ENCODE assay signal across 28 cellular contexts in the genomic region with DNA sequence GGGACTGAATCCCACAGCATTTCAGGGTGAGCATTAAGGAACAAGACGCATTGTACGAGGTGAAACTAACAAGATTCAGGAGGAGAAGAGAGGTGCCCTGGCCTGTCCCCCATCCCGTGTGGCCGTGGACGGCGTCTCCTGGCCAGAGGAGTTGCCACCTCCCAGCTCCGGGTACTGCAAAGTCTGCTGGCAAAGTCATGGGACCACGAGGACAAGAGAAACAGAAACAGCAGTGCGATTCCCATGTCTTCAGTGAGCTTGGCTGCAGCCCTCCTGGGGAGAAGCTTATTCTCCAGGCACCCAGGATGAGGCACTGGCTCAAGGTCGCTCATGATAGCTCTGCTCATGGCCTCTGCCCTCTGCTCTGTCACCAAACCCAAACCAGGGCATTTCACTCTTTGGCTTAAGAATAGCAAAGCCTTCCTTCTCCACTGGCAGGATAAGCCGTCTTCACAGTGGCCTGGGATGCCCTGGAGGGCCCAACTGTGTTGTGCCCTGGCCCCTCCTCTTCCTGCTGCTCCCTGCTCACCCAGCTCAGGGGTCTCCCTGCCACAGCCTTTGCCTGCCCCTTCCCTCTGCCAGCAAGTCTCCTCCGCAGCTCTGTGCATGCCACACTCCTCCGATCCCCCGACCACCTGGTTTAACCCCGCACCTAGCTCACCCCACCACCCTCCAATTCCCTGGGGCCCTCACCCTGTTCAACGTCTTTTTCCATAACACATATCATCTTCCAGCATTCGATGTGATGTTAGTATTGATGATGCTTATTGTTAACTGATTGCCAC.
DNase-seq lines count a peak whose midpoint lies in the region; ATAC-seq and TF ChIP-seq lines count a peak whose summit lies in the region.
"Had no signal": no experiment of that assay in that cellular context is flagged by ENCODE, and none has a peak within 500 bp of the region (broad histone marks: within the 10 kb centered on the region; RNA-seq: fewer than 3 reads in every experiment).

No MANE protein-coding gene starts in this region.

- H3K4me3 ChIP-seq in Panc1 (ENCODE audit: low read depth in 2 of 2, low read length in 2 of 2), result no peak overlapping the region
- H3K4me3 ChIP-seq in smooth muscle cell, result no peak overlapping the region
- no peak overlapping the region for H3K4me3 ChIP-seq in mesendoderm (ENCODE audit: low read length)
- H3K4me3 ChIP-seq: left lung, prostate gland, SJSA1 had no signal

- TF ChIP-seq CTCF in Panc1 (IDR thresholded peaks at IDR 0.05) (no peak), smooth muscle cell (IDR thresholded peaks at IDR 0.05; ENCODE audit: borderline replicate concordance, insufficient read depth, poor library complexity, severe bottlenecking) (no peak), osteocyte (IDR thresholded peaks at IDR 0.05) (no peak)

- no peak overlapping the region for H3K4ac ChIP-seq in mesendoderm (ENCODE audit: low read depth, low read length)

- 93% methylated on average over 17 of the region's 17 CpGs for WGBS in smooth muscle cell (ENCODE audit: low lambda C conversion rate)
- WGBS in mesendoderm (ENCODE audit: extremely low coverage, insufficient coverage, low lambda C conversion rate), result no CpG with 5 or more reads among the region's 17 CpGs

- H3K18ac ChIP-seq in mesendoderm (ENCODE audit: low read length), result no peak overlapping the region

- H2BK120ac ChIP-seq in mesendoderm (ENCODE audit: low read depth, low read length), result no peak overlapping the region

- ATAC-seq in Panc1, result no peak
- ATAC-seq: activated T-cell treated with anti-CD3 and anti-CD28 coated beads, Interleukin-2, amount 50 U/mL, for 72 hours; HCT116; left lung; stimulated activated effector memory CD8-positive, alpha-beta T cell treated with anti-CD3 and anti-CD28 coated beads, Interleukin-12 subunit alpha, Interleukin-12 subunit beta, amount 100 ng/mL, for 72 hours had no signal

- H3K4me1 Mint-ChIP-seq in osteocyte (ENCODE audit: unreplicated experiment), result peaks cover 21% of the 10 kb centered on the region
- H3K4me1 Mint-ChIP-seq: mesothelial cell of epicardium; stimulated activated effector memory CD8-positive, alpha-beta T cell treated with anti-CD3 and anti-CD28 coated beads, Interleukin-12 subunit alpha, Interleukin-12 subunit beta, amount 100 ng/mL, for 72 hours had no signal

- H3K4me1 ChIP-seq in Panc1 (ENCODE audit: control insufficient read depth, insufficient read depth, low read length) (peaks cover 41% of the 10 kb centered on the region), smooth muscle cell (ENCODE audit: low read depth) (peaks cover under 1% of the 10 kb centered on the region), mesendoderm (ENCODE audit: control insufficient read depth, low read depth, low read length) (no peaks in the 10 kb centered on the region)
- H3K4me1 ChIP-seq: prostate gland had no signal

- BruUV-seq in Panc1 (replicated peaks; lab: Mats Ljungman, UMichigan), result no TSS peak

- no peak overlapping the region for H3K56ac ChIP-seq in mesendoderm (ENCODE audit: low read length)

- no peak overlapping the region for H4K5ac ChIP-seq in mesendoderm (ENCODE audit: low read length)

- H3K27me3 Mint-ChIP-seq in osteocyte (ENCODE audit: unreplicated experiment), result no peaks in the 10 kb centered on the region
- H3K27me3 Mint-ChIP-seq: brain had no signal

- H3K79me2 ChIP-seq in smooth muscle cell (ENCODE audit: low read depth), result no peaks in the 10 kb centered on the region
- H3K79me2 ChIP-seq in mesendoderm (ENCODE audit: control insufficient read depth, insufficient read depth, low read length), result no peaks in the 10 kb centered on the region

- H3K23ac ChIP-seq in mesendoderm (ENCODE audit: low read length), result no peak overlapping the region

- POLR2A ChIA-PET in Panc1 (lab: Charles Lee), result interaction anchor here (0.5 to 0.6 kb wide), 2 partner anchors 27 to 105 kb away, joined by 5 to 6 read pairs; no protein-coding TSS in a partner anchor

- no peaks in the 10 kb centered on the region for H4K20me1 ChIP-seq in smooth muscle cell (ENCODE audit: low read depth)

- H3K27ac ChIP-seq in Panc1 (ENCODE audit: low read length) (peak overlapping the region; percentile 92), smooth muscle cell (ENCODE audit: low read depth) (no peak overlapping the region), mesendoderm (ENCODE audit: low read depth, low read length) (no peak overlapping the region)
- H3K27ac ChIP-seq: left lung, prostate gland had no signal

- no peak overlapping the region for H2AK5ac ChIP-seq in mesendoderm (ENCODE audit: low read length)

- H2BK15ac ChIP-seq in mesendoderm (replicated peaks; ENCODE audit: low read depth), result no peak overlapping the region

- no peak overlapping the region for H3K9ac ChIP-seq in smooth muscle cell (ENCODE audit: low read depth)
- no peak overlapping the region for H3K9ac ChIP-seq in mesendoderm (ENCODE audit: low read length)

- no peak overlapping the region for H2BK5ac ChIP-seq in mesendoderm (ENCODE audit: low read length)

- no peak overlapping the region for H2AFZ ChIP-seq in smooth muscle cell (ENCODE audit: low read depth)

- CTCF ChIA-PET in Panc1 (lab: Charles Lee), result interaction anchor here (1.4 kb wide), 1 partner anchor 170 kb away, joined by 5 read pairs; no protein-coding TSS in a partner anchor

- H3K27ac Mint-ChIP-seq in osteocyte (ENCODE audit: unreplicated experiment), result no peak overlapping the region
- H3K27ac Mint-ChIP-seq: activated naive CD4-positive, alpha-beta T cell treated with anti-CD3 and anti-CD28 coated beads for 36 hours; activated T-cell treated with anti-CD3 and anti-CD28 coated beads, Interleukin-2, amount 50 U/mL, for 72 hours; CD4-positive, alpha-beta T cell; mesothelial cell of epicardium; naive B cell; stimulated activated effector memory CD8-positive, alpha-beta T cell treated with anti-CD3 and anti-CD28 coated beads, Interleukin-12 subunit alpha, Interleukin-12 subunit beta, amount 100 ng/mL, for 72 hours had no signal

- DNase-seq in activated effector memory CD4-positive, alpha-beta T cell treated with anti-CD3 and anti-CD28 coated beads, Interleukin-2, amount 50 U/mL, for 16 hours, result peak; percentile 50
- DNase-seq in activated effector memory CD4-positive, alpha-beta T cell treated with Interleukin-2 at 50 U/mL for 16 hours, result no peak
- no peak for DNase-seq in Panc1 (ENCODE audit: low read depth, low spot score)
- DNase-seq in islet precursor cell, result peak; percentile 37
- DNase-seq in smooth muscle cell (lab: John Stamatoyannopoulos, UW; ENCODE audit: unreplicated experiment), result no peak
- DNase-seq in osteocyte (ENCODE audit: extremely low spot score, unreplicated experiment), result no peak
- DNase-seq in mesendoderm, result no peak
- DNase-seq in activated naive CD4-positive, alpha-beta T cell treated with anti-CD3 and anti-CD28 coated beads, Interleukin-2, amount 50 U/mL, for 16 hours, result no peak
- DNase-seq: 8988T; activated CD4-positive, alpha-beta T cell treated with anti-CD3 and anti-CD28 coated beads, Interleukin-2, amount 50 U/mL, for 4 hours; activated CD4-positive, CD25-positive, alpha-beta regulatory T cell; activated naive CD4-positive, alpha-beta T cell treated with anti-CD3 and anti-CD28 coated beads for 36 hours; activated T-cell treated with anti-CD3 and anti-CD28 coated beads, Interleukin-2, amount 50 U/mL, for 72 hours; amniotic stem cell; DMS79 treated with DMSO at 0.1 percent for 48 hours; GDM1; naive B cell; NCI-H1048; NCI-H1694; NCI-H510A had no signal

- no peaks in the 10 kb centered on the region for H3K9me3 ChIP-seq in Panc1 (ENCODE audit: control insufficient read depth, insufficient read depth, low read depth, low read length)
- no peaks in the 10 kb centered on the region for H3K9me3 ChIP-seq in smooth muscle cell (replicated peaks; ENCODE audit: low read depth)
- H3K9me3 ChIP-seq: left lung, prostate gland, SJSA1 had no signal

- in situ Hi-C loops in Panc1 (cut with HindIII; ENCODE audit: low pct_unique_long_range_greater_than_20kb, low sequenced_read_pairs), result no loop called here

- peaks cover 9% of the 10 kb centered on the region for H3F3A ChIP-seq in smooth muscle cell (ENCODE audit: low read depth)

- H4K8ac ChIP-seq in mesendoderm (ENCODE audit: low read depth, low read length), result no peak overlapping the region

- intact Hi-C loops in Panc1 (cut with micrococcal nuclease; ENCODE audit: unreplicated experiment), result no loop called here

- H3K79me1 ChIP-seq in mesendoderm (ENCODE audit: low read length), result no peaks in the 10 kb centered on the region

- H3K36me3 Mint-ChIP-seq in osteocyte (ENCODE audit: unreplicated experiment), result no peaks in the 10 kb centered on the region
- H3K36me3 Mint-ChIP-seq: brain; mesothelial cell of epicardium; naive B cell; stimulated activated effector memory CD8-positive, alpha-beta T cell treated with anti-CD3 and anti-CD28 coated beads, Interleukin-12 subunit alpha, Interleukin-12 subunit beta, amount 100 ng/mL, for 72 hours had no signal

- H3K27me3 ChIP-seq in Panc1 (ENCODE audit: control insufficient read depth, insufficient read depth, low read length) (no peaks in the 10 kb centered on the region), smooth muscle cell (ENCODE audit: low read depth) (no peaks in the 10 kb centered on the region), mesendoderm (ENCODE audit: insufficient read depth, low read length, poor library complexity) (no peaks in the 10 kb centered on the region)
- H3K27me3 ChIP-seq: left lung, SJSA1 had no signal

- H3K9me3 Mint-ChIP-seq in osteocyte (ENCODE audit: unreplicated experiment), result no peaks in the 10 kb centered on the region
- H3K9me3 Mint-ChIP-seq: activated naive CD4-positive, alpha-beta T cell treated with anti-CD3 and anti-CD28 coated beads for 36 hours; activated T-cell treated with anti-CD3 and anti-CD28 coated beads, Interleukin-2, amount 50 U/mL, for 72 hours; brain; CD4-positive, alpha-beta T cell; mesothelial cell of epicardium; naive B cell; stimulated activated effector memory CD8-positive, alpha-beta T cell treated with anti-CD3 and anti-CD28 coated beads, Interleukin-12 subunit alpha, Interleukin-12 subunit beta, amount 100 ng/mL, for 72 hours had no signal

- peak overlapping the region; percentile 24 for H3K4me2 ChIP-seq in smooth muscle cell
- H3K4me2 ChIP-seq in mesendoderm (ENCODE audit: low read length), result no peak overlapping the region

- H3K36me3 ChIP-seq in Panc1 (ENCODE audit: control insufficient read depth, insufficient read depth, low read length), result no peaks in the 10 kb centered on the region
- H3K36me3 ChIP-seq in smooth muscle cell (ENCODE audit: low read depth), result no peaks in the 10 kb centered on the region
- H3K36me3 ChIP-seq in mesendoderm (ENCODE audit: control insufficient read depth, insufficient read depth, low read length), result no peaks in the 10 kb centered on the region
- H3K36me3 ChIP-seq: left lung, prostate gland, SJSA1 had no signal

- H3K4me3 Mint-ChIP-seq in osteocyte (ENCODE audit: unreplicated experiment), result no peak overlapping the region
- H3K4me3 Mint-ChIP-seq: activated naive CD4-positive, alpha-beta T cell treated with anti-CD3 and anti-CD28 coated beads for 36 hours; activated T-cell treated with anti-CD3 and anti-CD28 coated beads, Interleukin-2, amount 50 U/mL, for 72 hours; brain; CD4-positive, alpha-beta T cell; mesothelial cell of epicardium; naive B cell; stimulated activated effector memory CD8-positive, alpha-beta T cell treated with anti-CD3 and anti-CD28 coated beads, Interleukin-12 subunit alpha, Interleukin-12 subunit beta, amount 100 ng/mL, for 72 hours had no signal

Comparison
In these comparisons a context has a peak if more than half of its experiments do, and no peak if none do; other contexts are left out.
1. DNase-seq: peak in activated effector memory CD4-positive, alpha-beta T cell treated with anti-CD3 and anti-CD28 coated beads, Interleukin-2, amount 50 U/mL, for 16 hours (single experiment) and islet precursor cell (single experiment); none in activated effector memory CD4-positive, alpha-beta T cell treated with Interleukin-2 at 50 U/mL for 16 hours (single experiment), Panc1 (single experiment), smooth muscle cell (single experiment), osteocyte (single experiment), mesendoderm (single experiment) and activated naive CD4-positive, alpha-beta T cell treated with anti-CD3 and anti-CD28 coated beads, Interleukin-2, amount 50 U/mL, for 16 hours (single experiment).